ENCODE assay signal across 20 cellular contexts in the genomic region with DNA sequence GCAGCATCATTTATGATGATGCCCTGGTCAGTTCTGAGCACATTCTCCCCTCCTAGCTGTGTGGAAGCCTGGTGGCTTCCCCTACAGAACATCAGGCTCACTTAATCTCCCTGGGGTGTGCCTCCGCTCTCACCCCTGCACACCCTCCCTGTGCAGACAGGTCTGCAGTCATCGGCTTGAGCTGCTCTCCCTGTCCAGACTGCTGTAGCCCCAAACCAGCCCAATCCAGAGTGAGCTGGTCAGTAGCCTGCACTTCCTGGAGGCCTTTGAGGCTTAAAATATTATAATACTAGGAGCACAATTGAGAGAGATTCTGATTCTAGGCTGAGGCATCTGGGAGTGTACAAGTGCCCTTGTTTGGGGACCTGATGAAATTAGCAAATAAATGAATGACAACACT.
DNase-seq lines count a peak whose midpoint lies in the region; ATAC-seq and TF ChIP-seq lines count a peak whose summit lies in the region.
"Had no signal": no experiment of that assay in that cellular context is flagged by ENCODE, and none has a peak within 500 bp of the region (broad histone marks: within the 10 kb centered on the region; RNA-seq: fewer than 3 reads in every experiment).

No MANE protein-coding gene starts in this region.

- no peaks in the 10 kb centered on the region for H3K27me3 ChIP-seq in heart right ventricle
- no peaks in the 10 kb centered on the region for H3K27me3 ChIP-seq in muscle layer of colon (ENCODE audit: control insufficient read depth in 1 of 2, insufficient read depth in 2 of 2, low read length in 2 of 2)
- H3K27me3 ChIP-seq in skeletal muscle tissue (ENCODE audit: control insufficient read depth in 3 of 3, insufficient read depth in 3 of 3, low read length in 3 of 3) = no peaks in the 10 kb centered on the region
- H3K27me3 ChIP-seq: adrenal gland, brain microvascular endothelial cell had no signal

- DNase-seq in heart right ventricle (no peak), Right ventricle myocardium inferior (ENCODE audit: missing footprints) (no peak), GOT3 (lab: John Stamatoyannopoulos, UW) (no peak)
- DNase-seq: activated naive CD4-positive, alpha-beta T cell; activated T-cell treated with anti-CD3 and anti-CD28 coated beads, Interleukin-2, amount 50 U/mL, for 48 hours; brain microvascular endothelial cell; DND-41; endodermal cell; naive B cell; NCI-H1694; NCI-H2171 treated with DMSO at 0.1 percent for 48 hours; NCI-H524; stimulated activated CD8-positive, alpha-beta memory T cell treated with anti-CD3 and anti-CD28 coated beads, Interleukin-4, amount 100 ng/mL, for 48 hours had no signal

- H3K4me3 ChIP-seq in heart right ventricle (no peak overlapping the region), muscle layer of colon (ENCODE audit: low read depth in 1 of 2, low read length in 2 of 2) (no peak overlapping the region), skeletal muscle tissue (ENCODE audit: low read length in 3 of 3) (no peak overlapping the region)
- H3K4me3 ChIP-seq: adrenal gland had no signal

- peak overlapping the region in 9 of 10 donors; percentile 3 to 71 (median 60) for H3K27ac ChIP-seq in heart right ventricle
- H3K27ac ChIP-seq in muscle layer of colon (ENCODE audit: low read depth, low read length) = peak overlapping the region; percentile 61
- peak overlapping the region; percentile 0 for H3K27ac ChIP-seq in skeletal muscle tissue (ENCODE audit: low read depth, low read length)
- H3K27ac ChIP-seq: adrenal gland, brain microvascular endothelial cell, KMS-11 had no signal

- peaks cover 4 to 69% (median 58%) of the 10 kb centered on the region in 9 donors for H3K4me1 ChIP-seq in heart right ventricle
- peaks cover 56% of the 10 kb centered on the region for H3K4me1 ChIP-seq in muscle layer of colon (ENCODE audit: insufficient read depth, low read length)
- peaks cover 45 to 52% (median 50%) of the 10 kb centered on the region in 3 donors for H3K4me1 ChIP-seq in skeletal muscle tissue (ENCODE audit: control insufficient read depth in 3 of 3, insufficient read depth in 3 of 3, low read length in 3 of 3)

- WGBS in heart right ventricle, 2 donors = 42 to 43% methylated on average over 2 of the region's 2 CpGs

- intact Hi-C loops in heart right ventricle (cut with DNase I) (no loop called here), Right ventricle myocardium inferior (cut with DNase I) (no loop called here)

- ATAC-seq in heart right ventricle (peak; percentile 9 to 44 (median 31)), Right ventricle myocardium inferior (no peak), esophagus mucosa (peak; percentile 96), GM19467 (IDR thresholded peaks at IDR 0.05; ENCODE audit: unreplicated experiment) (no peak), HG03432 (IDR thresholded peaks at IDR 0.05; ENCODE audit: unreplicated experiment) (no peak)

- H3K36me3 ChIP-seq in heart right ventricle (no peaks in the 10 kb centered on the region), muscle layer of colon (ENCODE audit: insufficient read depth, low read length) (no peaks in the 10 kb centered on the region), skeletal muscle tissue (ENCODE audit: control insufficient read depth in 3 of 3, insufficient read depth in 3 of 3, low read length in 3 of 3) (no peaks in the 10 kb centered on the region)
- H3K36me3 ChIP-seq: adrenal gland, brain microvascular endothelial cell had no signal

- H3K9me3 ChIP-seq in heart right ventricle (no peaks in the 10 kb centered on the region), muscle layer of colon (ENCODE audit: low read length) (no peaks in the 10 kb centered on the region), skeletal muscle tissue (ENCODE audit: control insufficient read depth in 3 of 3, low read length in 3 of 3) (no peaks in the 10 kb centered on the region)
- H3K9me3 ChIP-seq: adrenal gland had no signal

- H3K9ac ChIP-seq in muscle layer of colon (ENCODE audit: low read length) (no peak overlapping the region), skeletal muscle tissue (ENCODE audit: low read depth in 1 of 3, low read length in 3 of 3) (peak overlapping the region in 2 of 3 donors; percentile 10 to 12)
- H3K9ac ChIP-seq: KMS-11 had no signal

- TF ChIP-seq CTCF in heart right ventricle (IDR thresholded peaks at IDR 0.05) = no peak

Comparison
In these comparisons a context has a peak if more than half of its experiments do, and no peak if none do; other contexts are left out.
1. ATAC-seq: peak in heart right ventricle (8 of 8) and esophagus mucosa (single experiment); none in Right ventricle myocardium inferior (single experiment), GM19467 (single experiment) and HG03432 (single experiment).
2. H3K27ac ChIP-seq: peak in every context shown above with its lines; median percentile 61 in muscle layer of colon; 60 in heart right ventricle; 0 in skeletal muscle tissue.